27 cellular contexts compared by ENCODE assay signal in genomic region chr4:61630548-61630947, GRCh38.
"Had no signal": no experiment of that assay in that cellular context is flagged by ENCODE, and none has a peak within 500 bp of the region (broad histone marks: within the 10 kb centered on the region; RNA-seq: fewer than 3 reads in every experiment).

No MANE protein-coding gene starts in this region.

- H3K4me3 ChIP-seq: adrenal gland, body of pancreas, colonic mucosa, esophagus squamous epithelium had no signal

- H3K27me3 ChIP-seq: adrenal gland, body of pancreas, colonic mucosa, esophagus squamous epithelium had no signal

- H3K9me3 ChIP-seq: adrenal gland, body of pancreas, colonic mucosa, esophagus squamous epithelium had no signal

- DNase-seq: activated CD4-positive, alpha-beta memory T cell treated with anti-CD3 and anti-CD28 coated beads for 36 hours; activated CD4-positive, alpha-beta T cell treated with anti-CD3 and anti-CD28 coated beads for 36 hours; activated CD4-positive, alpha-beta T cell treated with anti-CD3 and anti-CD28 coated beads, Interleukin-2, amount 10 ng/mL, durations not matched to agents 24 days and 14 days; activated CD4-positive, CD25-positive, alpha-beta regulatory T cell; activated CD4-positive, CD25-positive, alpha-beta regulatory T cell treated with anti-CD3 and anti-CD28 coated beads, Interleukin-2, amount 50 U/mL, for 72 hours; activated CD8-positive, alpha-beta memory T cell treated with anti-CD3 and anti-CD28 coated beads, Interleukin-2, amount 10 ng/mL, durations not matched to agents 7 days and 5 days; activated CD8-positive, alpha-beta memory T cell treated with anti-CD3 and anti-CD28 coated beads, Interleukin-2, amount 50 U/mL, for 4 hours; activated CD8-positive, alpha-beta T cell treated with anti-CD3 and anti-CD28 coated beads, Interleukin-2, amount 10 ng/mL, durations not matched to agents 7 days and 5 days; activated effector memory CD4-positive, alpha-beta T cell treated with anti-CD3 and anti-CD28 coated beads, Interleukin-2, amount 50 U/mL, for 16 hours; activated naive CD4-positive, alpha-beta T cell treated with anti-CD3 and anti-CD28 coated beads for 36 hours; activated naive CD8-positive, alpha-beta T cell treated with anti-CD3 and anti-CD28 coated beads for 36 hours; activated naive CD8-positive, alpha-beta T cell treated with anti-CD3 and anti-CD28 coated beads, Interleukin-2, amount 50 U/mL, for 24 hours; activated T-cell treated with anti-CD3 and anti-CD28 coated beads, Interleukin-2, amount 50 U/mL, for 1 hour; activated T-cell treated with anti-CD3 and anti-CD28 coated beads, Interleukin-2, amount 50 U/mL, for 48 hours; adrenal gland; amygdala; aorta; body of pancreas; caudate nucleus; cerebellar nuclear complex; colonic mucosa; effector CD8-positive, alpha-beta T cell; esophagus squamous epithelium; foreskin fibroblast; head of caudate nucleus; T-helper 2 cell had no signal

- H3K36me3 ChIP-seq: adrenal gland, colonic mucosa, esophagus squamous epithelium had no signal

- H3K4me1 ChIP-seq: adrenal gland, body of pancreas, colonic mucosa, esophagus squamous epithelium had no signal

- H3K27ac ChIP-seq: adrenal gland, body of pancreas, colonic mucosa, epithelial cell of prostate, esophagus squamous epithelium had no signal

- ATAC-seq: activated CD4-positive, alpha-beta T cell treated with anti-CD3 and anti-CD28 coated beads for 36 hours; activated CD8-positive, alpha-beta memory T cell treated with anti-CD3 and anti-CD28 coated beads, Interleukin-2, amount 10 ng/mL, durations not matched to agents 7 days and 5 days; activated CD8-positive, alpha-beta T cell treated with anti-CD3 and anti-CD28 coated beads, Interleukin-2, amount 10 ng/mL, durations not matched to agents 7 days and 5 days; activated naive CD8-positive, alpha-beta T cell treated with anti-CD3 and anti-CD28 coated beads, Interleukin-2, amount 50 U/mL, for 24 hours; body of pancreas had no signal
